13 cellular contexts compared by ENCODE assay signal in genomic region chr6:87115402-87116135, GRCh38. TPM values are rescaled to one million over a fixed set of nuclear protein-coding genes. Genes with fewer than 3 reads are reported as not detected.
A peak's percentile ranks its signal among the peaks of the same experiment; 100 is the strongest.
DNase-seq lines count a peak whose midpoint lies in the region; ATAC-seq lines count a peak whose summit lies in the region.
"Had no signal": no experiment of that assay in that cellular context is flagged by ENCODE, and none has a peak within 500 bp of the region (broad histone marks: within the 10 kb centered on the region; RNA-seq: fewer than 3 reads in every experiment).

No MANE protein-coding gene starts in this region.

- DNase-seq in activated T-cell treated with anti-CD3 and anti-CD28 coated beads, Interleukin-2, amount 50 U/mL, for 72 hours, result peak; percentile 20 to 26
- no peak for DNase-seq in activated T-cell treated with anti-CD3 and anti-CD28 coated beads, Interleukin-2, amount 50 U/mL, for 24 hours
- DNase-seq in naive B cell, result no peak
- no peak for DNase-seq in NCI-H2029 treated with DMSO at 0.1 percent for 48 hours (lab: John Stamatoyannopoulos, UW)
- DNase-seq in GM19240 (ENCODE audit: insufficient read length, low spot score), result no peak
- no peak for DNase-seq in NCI-H446 (lab: John Stamatoyannopoulos, UW)
- DNase-seq: foreskin melanocyte had no signal

- peak; percentile 94 to 98 for ATAC-seq in activated T-cell treated with anti-CD3 and anti-CD28 coated beads, Interleukin-2, amount 50 U/mL, for 72 hours (replicated peaks in 1 of 2)
- ATAC-seq in GM21576 (IDR thresholded peaks at IDR 0.05; ENCODE audit: unreplicated experiment) (peak; percentile 94), HG03175 (IDR thresholded peaks at IDR 0.05; ENCODE audit: unreplicated experiment) (peak; percentile 84), naive B cell (ENCODE audit: low read depth in 2 of 2) (peak; percentile 41 to 50)

- H3K4me3 Mint-ChIP-seq in activated T-cell treated with anti-CD3 and anti-CD28 coated beads, Interleukin-2, amount 50 U/mL, for 72 hours, result no peak overlapping the region
- no peak overlapping the region for H3K4me3 Mint-ChIP-seq in activated T-cell treated with anti-CD3 and anti-CD28 coated beads, Interleukin-2, amount 50 U/mL, for 24 hours
- no peak overlapping the region for H3K4me3 Mint-ChIP-seq in naive B cell

- H3K4me1 Mint-ChIP-seq in activated T-cell treated with anti-CD3 and anti-CD28 coated beads, Interleukin-2, amount 50 U/mL, for 72 hours (ENCODE audit: low read depth), result peaks cover 11% of the 10 kb centered on the region
- H3K4me1 Mint-ChIP-seq in activated T-cell treated with anti-CD3 and anti-CD28 coated beads, Interleukin-2, amount 50 U/mL, for 24 hours (ENCODE audit: low read depth), result peaks cover 9% of the 10 kb centered on the region
- peaks cover 0 to 6% (median 0%) of the 10 kb centered on the region in 3 donors for H3K4me1 Mint-ChIP-seq in naive B cell

- no peak overlapping the region for H3K27ac Mint-ChIP-seq in activated T-cell treated with anti-CD3 and anti-CD28 coated beads, Interleukin-2, amount 50 U/mL, for 72 hours
- no peak overlapping the region for H3K27ac Mint-ChIP-seq in activated T-cell treated with anti-CD3 and anti-CD28 coated beads, Interleukin-2, amount 50 U/mL, for 24 hours
- H3K27ac Mint-ChIP-seq in naive B cell, result no peak overlapping the region

- H3K27me3 Mint-ChIP-seq in activated T-cell treated with anti-CD3 and anti-CD28 coated beads, Interleukin-2, amount 50 U/mL, for 72 hours (ENCODE audit: low read depth), result peaks cover 24% of the 10 kb centered on the region
- peaks cover 20% of the 10 kb centered on the region for H3K27me3 Mint-ChIP-seq in activated T-cell treated with anti-CD3 and anti-CD28 coated beads, Interleukin-2, amount 50 U/mL, for 24 hours
- H3K27me3 Mint-ChIP-seq in naive B cell, result peaks cover 0 to 5% (median 0%) of the 10 kb centered on the region in 3 donors

- H3K36me3 Mint-ChIP-seq in activated T-cell treated with anti-CD3 and anti-CD28 coated beads, Interleukin-2, amount 50 U/mL, for 72 hours (ENCODE audit: insufficient read depth in 2 of 2), result no peaks in the 10 kb centered on the region
- no peaks in the 10 kb centered on the region for H3K36me3 Mint-ChIP-seq in activated T-cell treated with anti-CD3 and anti-CD28 coated beads, Interleukin-2, amount 50 U/mL, for 24 hours (ENCODE audit: low read depth)
- H3K36me3 Mint-ChIP-seq in naive B cell, result no peaks in the 10 kb centered on the region

- no peaks in the 10 kb centered on the region for H3K9me3 Mint-ChIP-seq in activated T-cell treated with anti-CD3 and anti-CD28 coated beads, Interleukin-2, amount 50 U/mL, for 72 hours
- no peaks in the 10 kb centered on the region for H3K9me3 Mint-ChIP-seq in activated T-cell treated with anti-CD3 and anti-CD28 coated beads, Interleukin-2, amount 50 U/mL, for 24 hours
- peaks cover 0 to 4% (median 0%) of the 10 kb centered on the region in 7 donors for H3K9me3 Mint-ChIP-seq in naive B cell

RNA-seq across cellular contexts. Expression of gene CGA, which starts 20.7 kb away (rescaled TPM):
- total RNA-seq in activated T-cell treated with anti-CD3 and anti-CD28 coated beads, Interleukin-2, amount 50 U/mL, for 72 hours, result not detected
- polyA plus RNA-seq in naive B cell (ENCODE audit: low read depth in 6 of 6), result not detected
- total RNA-seq: activated CD8-positive, alpha-beta memory T cell treated with anti-CD3 and anti-CD28 coated beads for 36 hours; breast epithelium; RPMI7951; subcutaneous adipose tissue had no signal

RNA-seq across cellular contexts. Expression of gene ZNF292, which starts 39.8 kb away (rescaled TPM):
- 10 to 100 TPM; 55.3 to 68.0 TPM for total RNA-seq in activated T-cell treated with anti-CD3 and anti-CD28 coated beads, Interleukin-2, amount 50 U/mL, for 72 hours
- polyA plus RNA-seq in naive B cell (ENCODE audit: low read depth in 6 of 6), result 10 to 100 TPM; 19.4 to 48.9 (median 38.4) TPM

Comparison
In these comparisons a context has a peak if more than half of its experiments do, and no peak if none do; other contexts are left out.
1. DNase-seq: peak in activated T-cell treated with anti-CD3 and anti-CD28 coated beads, Interleukin-2, amount 50 U/mL, for 72 hours (2 of 2); none in activated T-cell treated with anti-CD3 and anti-CD28 coated beads, Interleukin-2, amount 50 U/mL, for 24 hours (single experiment), naive B cell (single experiment), NCI-H2029 treated with DMSO at 0.1 percent for 48 hours (single experiment), GM19240 (single experiment) and NCI-H446 (0 of 2).
2. ATAC-seq: peak in every context shown above with its lines; median percentile 96 in activated T-cell treated with anti-CD3 and anti-CD28 coated beads, Interleukin-2, amount 50 U/mL, for 72 hours; 94 in GM21576; 84 in HG03175; 46 in naive B cell.